ENCODE assay signal across 31 cellular contexts in genomic region chr4:160117686-160118085, GRCh38.
"Had no signal": no experiment of that assay in that cellular context is flagged by ENCODE, and none has a peak within 500 bp of the region (broad histone marks: within the 10 kb centered on the region; RNA-seq: fewer than 3 reads in every experiment).

No MANE protein-coding gene starts in this region.

- H3K36me3 ChIP-seq: adrenal gland, ascending aorta, brain microvascular endothelial cell, breast epithelium, cardiac muscle cell had no signal

- H3K4me1 ChIP-seq: adrenal gland, ascending aorta, body of pancreas, breast epithelium had no signal

- H3K9me3 ChIP-seq: adrenal gland, ascending aorta, body of pancreas had no signal

- FAIRE-seq: astrocyte had no signal

- DNase-seq: activated effector memory CD4-positive, alpha-beta T cell treated with anti-CD3 and anti-CD28 coated beads, Interleukin-2, amount 50 U/mL, for 16 hours; activated effector memory CD4-positive, alpha-beta T cell treated with Interleukin-2 at 50 U/mL for 16 hours; activated gamma-delta T cell; activated gamma-delta T cell treated with Interleukin-2 at 50 U/mL for 16 hours; activated naive CD4-positive, alpha-beta T cell; activated naive CD4-positive, alpha-beta T cell treated with anti-CD3 and anti-CD28 coated beads for 36 hours; activated naive CD4-positive, alpha-beta T cell treated with anti-CD3 and anti-CD28 coated beads, Interleukin-2, amount 10 ng/mL, durations not matched to agents 7 days and 5 days; activated naive CD4-positive, alpha-beta T cell treated with anti-CD3 and anti-CD28 coated beads, Interleukin-2, amount 50 U/mL, for 16 hours; activated naive CD4-positive, alpha-beta T cell treated with Interleukin-2 at 50 U/mL for 16 hours; activated naive CD8-positive, alpha-beta T cell treated with anti-CD3 and anti-CD28 coated beads for 36 hours; activated naive CD8-positive, alpha-beta T cell treated with anti-CD3 and anti-CD28 coated beads, Interleukin-2, amount 10 ng/mL, durations not matched to agents 7 days and 5 days; activated naive CD8-positive, alpha-beta T cell treated with anti-CD3 and anti-CD28 coated beads, Interleukin-2, amount 50 U/mL, for 24 hours; activated T-cell treated with anti-CD3 and anti-CD28 coated beads, Interleukin-2, amount 50 U/mL, for 1 hour; activated T-cell treated with anti-CD3 and anti-CD28 coated beads, Interleukin-2, amount 50 U/mL, for 24 hours; activated T-cell treated with anti-CD3 and anti-CD28 coated beads, Interleukin-2, amount 50 U/mL, for 4 hours; activated T-cell treated with anti-CD3 and anti-CD28 coated beads, Interleukin-2, amount 50 U/mL, for 48 hours; activated T-cell treated with anti-CD3 and anti-CD28 coated beads, Interleukin-2, amount 50 U/mL, for 72 hours; adrenal gland; amniotic stem cell; amygdala; anterior cingulate cortex; aorta; body of pancreas; brain microvascular endothelial cell; caudate nucleus; central memory CD4-positive, alpha-beta T cell; cerebellar nuclear complex had no signal

- H3K27ac ChIP-seq: adrenal gland, ascending aorta, body of pancreas, brain microvascular endothelial cell, breast epithelium, cardiac muscle cell had no signal

- H3K27me3 ChIP-seq: adrenal gland, ascending aorta, body of pancreas, brain microvascular endothelial cell, breast epithelium, cardiac muscle cell had no signal

- H3K4me3 ChIP-seq: adrenal gland, ascending aorta, body of pancreas, breast epithelium, cardiac muscle cell had no signal
